In genomic region chr2:86331391-86331790, GRCh38 we compare ENCODE assay signal across 32 cellular contexts. TPM values are rescaled to one million over a fixed set of nuclear protein-coding genes. Genes with fewer than 3 reads are reported as not detected.
"Had no signal": no experiment of that assay in that cellular context is flagged by ENCODE, and none has a peak within 500 bp of the region (broad histone marks: within the 10 kb centered on the region; RNA-seq: fewer than 3 reads in every experiment).

No MANE protein-coding gene starts in this region.

- H3K27ac Mint-ChIP-seq: activated B cell treated with CpG ODN at 0.5 μM for 24 hours; activated CD8-positive, alpha-beta memory T cell treated with anti-CD3 and anti-CD28 coated beads, Interleukin-2, amount 10 ng/mL, durations not matched to agents 7 days and 5 days; activated CD8-positive, alpha-beta T cell treated with anti-CD3 and anti-CD28 coated beads, Interleukin-2, amount 10 ng/mL, durations not matched to agents 7 days and 5 days; activated naive CD4-positive, alpha-beta T cell treated with anti-CD3 and anti-CD28 coated beads, Interleukin-2, amount 50 U/mL, for 24 hours; activated naive CD8-positive, alpha-beta T cell treated with anti-CD3 and anti-CD28 coated beads, Interleukin-2, amount 50 U/mL, for 24 hours; activated T-helper 2 cell treated with anti-CD3 and anti-CD28 coated beads, Interferon-gamma antibody, Interleukin-2, Interleukin-4, amounts not matched to agents 10 μg/mL and 5 μg/mL and 100 μg/mL, durations not matched to agents 14 hours and 24 hours and 36 hours; effector memory CD8-positive, alpha-beta T cell; immature natural killer cell; mesothelial cell of epicardium; nephron progenitor cell; T-helper 17 cell had no signal

- H3K9me3 ChIP-seq: gastroesophageal sphincter, pancreas, psoas muscle, right atrium auricular region, testis, transverse colon had no signal

- H3K36me3 ChIP-seq: gastroesophageal sphincter, pancreas, right atrium auricular region, spleen, transverse colon had no signal

- H3K9me3 Mint-ChIP-seq: activated B cell treated with CpG ODN at 0.5 μM for 24 hours; activated naive CD4-positive, alpha-beta T cell treated with anti-CD3 and anti-CD28 coated beads, Interleukin-2, amount 50 U/mL, for 24 hours; activated naive CD8-positive, alpha-beta T cell treated with anti-CD3 and anti-CD28 coated beads, Interleukin-2, amount 50 U/mL, for 24 hours; activated T-helper 2 cell treated with anti-CD3 and anti-CD28 coated beads, Interferon-gamma antibody, Interleukin-2, Interleukin-4, amounts not matched to agents 10 μg/mL and 5 μg/mL and 100 μg/mL, durations not matched to agents 14 hours and 24 hours and 36 hours; effector memory CD8-positive, alpha-beta T cell had no signal

- ATAC-seq: activated CD8-positive, alpha-beta memory T cell treated with anti-CD3 and anti-CD28 coated beads, Interleukin-2, amount 10 ng/mL, durations not matched to agents 7 days and 5 days; activated CD8-positive, alpha-beta T cell treated with anti-CD3 and anti-CD28 coated beads, Interleukin-2, amount 10 ng/mL, durations not matched to agents 7 days and 5 days; activated naive CD8-positive, alpha-beta T cell treated with anti-CD3 and anti-CD28 coated beads, Interleukin-2, amount 50 U/mL, for 24 hours; effector memory CD8-positive, alpha-beta T cell; gastroesophageal sphincter; left colon; pancreas; psoas muscle; stimulated activated naive CD8-positive, alpha-beta T cell treated with anti-CD3 and anti-CD28 coated beads, Interleukin-15, Interleukin-2, amounts not matched to agents 100 U/mL and 50 U/mL, for 24 hours; T-helper 17 cell had no signal

- H3K4me3 Mint-ChIP-seq: activated B cell treated with CpG ODN at 0.5 μM for 24 hours; activated CD8-positive, alpha-beta memory T cell treated with anti-CD3 and anti-CD28 coated beads, Interleukin-2, amount 10 ng/mL, durations not matched to agents 7 days and 5 days; activated CD8-positive, alpha-beta T cell treated with anti-CD3 and anti-CD28 coated beads, Interleukin-2, amount 10 ng/mL, durations not matched to agents 7 days and 5 days; activated naive CD4-positive, alpha-beta T cell treated with anti-CD3 and anti-CD28 coated beads, Interleukin-2, amount 50 U/mL, for 24 hours; activated naive CD8-positive, alpha-beta T cell treated with anti-CD3 and anti-CD28 coated beads, Interleukin-2, amount 50 U/mL, for 24 hours; effector memory CD8-positive, alpha-beta T cell; immature natural killer cell; mesothelial cell of epicardium; naive B cell; nephron progenitor cell; T-helper 17 cell had no signal

- H3K27me3 ChIP-seq: pancreas, right atrium auricular region, testis had no signal

- H3K4me3 ChIP-seq: gastroesophageal sphincter, pancreas, psoas muscle, right atrium auricular region, spleen, testis, transverse colon had no signal

- DNase-seq: activated B cell treated with CpG ODN at 0.5 μM for 24 hours; activated CD4-positive, alpha-beta T cell treated with anti-CD3 and anti-CD28 coated beads, Interleukin-2, amount 50 U/mL, for 1 hour; activated CD8-positive, alpha-beta memory T cell treated with anti-CD3 and anti-CD28 coated beads, Interleukin-2, amount 10 ng/mL, durations not matched to agents 7 days and 5 days; activated CD8-positive, alpha-beta T cell treated with anti-CD3 and anti-CD28 coated beads, Interleukin-2, amount 10 ng/mL, durations not matched to agents 7 days and 5 days; activated naive CD8-positive, alpha-beta T cell treated with anti-CD3 and anti-CD28 coated beads, Interleukin-2, amount 50 U/mL, for 24 hours; activated T-cell treated with anti-CD3 and anti-CD28 coated beads, Interleukin-2, amount 50 U/mL, for 48 hours; amygdala; caudate nucleus; cortex of kidney; effector memory CD8-positive, alpha-beta T cell; erythroblast; head of caudate nucleus; hypothalamus; immature natural killer cell; kidney; left colon; naive B cell; nephron progenitor cell; pancreas; psoas muscle; spleen; stimulated activated CD4-positive, alpha-beta T cell treated with anti-CD3 and anti-CD28 coated beads, Interleukin-2, amount 100 ng/mL, for 48 hours; stimulated activated naive CD8-positive, alpha-beta T cell treated with anti-CD3 and anti-CD28 coated beads, Interleukin-15, Interleukin-2, amounts not matched to agents 100 U/mL and 50 U/mL, for 24 hours; T-helper 17 cell; T1000; testis; transverse colon had no signal

- H3K36me3 Mint-ChIP-seq: activated CD8-positive, alpha-beta memory T cell treated with anti-CD3 and anti-CD28 coated beads, Interleukin-2, amount 10 ng/mL, durations not matched to agents 7 days and 5 days; immature natural killer cell; mesothelial cell of epicardium; naive B cell had no signal

- H3K27ac ChIP-seq: gastroesophageal sphincter, pancreas, psoas muscle, right atrium auricular region, spleen, testis, transverse colon had no signal

RNA-seq across cellular contexts. Expression of gene REEP1, which starts 6.0 kb away (rescaled TPM):
- total RNA-seq: activated B cell treated with CpG ODN at 0.5 μM for 24 hours had no signal
- polyA plus RNA-seq: immature natural killer cell had no signal
